Comparison of ENCODE assay signal across 10 cellular contexts in the genomic region with DNA sequence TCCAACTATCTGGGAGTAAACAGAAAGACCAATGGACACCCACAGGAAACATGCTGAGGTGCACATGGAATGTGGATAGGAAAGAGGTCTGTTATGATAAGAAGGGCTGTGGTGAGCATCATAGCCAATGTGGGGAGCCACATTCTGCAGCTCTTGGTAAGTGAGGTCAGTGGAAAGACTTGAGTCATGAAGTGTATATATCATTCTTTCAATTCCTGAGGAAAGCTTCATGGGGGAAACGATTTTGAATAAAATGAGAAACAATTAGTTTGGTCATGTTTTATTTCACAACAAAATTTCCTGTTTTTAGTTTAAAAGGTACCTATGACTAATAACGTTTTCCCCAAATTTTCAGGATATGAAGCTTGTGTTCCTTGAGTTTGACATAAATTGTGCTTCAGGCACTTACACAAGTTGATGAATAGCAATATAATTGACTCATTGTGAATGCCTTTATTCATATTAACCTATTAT. TPM values are rescaled to one million over a fixed set of nuclear protein-coding genes. Genes with fewer than 3 reads are reported as not detected.
DNase-seq lines count a peak whose midpoint lies in the region; ATAC-seq and TF ChIP-seq lines count a peak whose summit lies in the region.
"Had no signal": no experiment of that assay in that cellular context is flagged by ENCODE, and none has a peak within 500 bp of the region (broad histone marks: within the 10 kb centered on the region; RNA-seq: fewer than 3 reads in every experiment).

No MANE protein-coding gene starts in this region.

- intact Hi-C loops in left cardiac atrium (cut with DNase I): loop anchor here in 1 of 2 donors (2.0 to 5.0 kb wide), 2 partner anchors 261 to 473 kb away; no protein-coding TSS in a partner anchor

- DNase-seq in cardiac muscle cell (ENCODE audit: low read depth in 1 of 2, low spot score in 1 of 2) (peak in 1 of 2 donors; percentile 96), left cardiac atrium (no peak), SJSA1 (ENCODE audit: low read depth in 1 of 2, low spot score in 2 of 2) (peak; percentile 93 to 95), fibroblast of gingiva (ENCODE audit: low read depth) (peak; percentile 90), stromal cell of bone marrow (ENCODE audit: low read depth) (peak; percentile 73), ecto neural progenitor cell (ENCODE audit: low spot score) (no peak), DMS53 treated with DMSO at 0.1 percent for 48 hours (lab: John Stamatoyannopoulos, UW; ENCODE audit: unreplicated experiment) (no peak), NCI-H146 (lab: John Stamatoyannopoulos, UW) (no peak)

- H3K4me3 ChIP-seq in cardiac muscle cell (no peak overlapping the region), SJSA1 (no peak overlapping the region)

- H3K4me1 ChIP-seq in cardiac muscle cell (ENCODE audit: low read depth) (no peaks in the 10 kb centered on the region), SJSA1 (replicated peaks) (peaks cover 35% of the 10 kb centered on the region)

- H3K36me3 ChIP-seq in cardiac muscle cell: no peaks in the 10 kb centered on the region
- no peaks in the 10 kb centered on the region for H3K36me3 ChIP-seq in SJSA1
- H3K36me3 ChIP-seq: neutrophil had no signal

- no peak for ATAC-seq in left cardiac atrium

- H3K9me3 ChIP-seq in cardiac muscle cell (ENCODE audit: low read depth) (no peaks in the 10 kb centered on the region), SJSA1 (replicated peaks) (no peaks in the 10 kb centered on the region)
- H3K9me3 ChIP-seq: neutrophil had no signal

- peak; percentile 17 for TF ChIP-seq CTCF in cardiac muscle cell (IDR thresholded peaks at IDR 0.05; ENCODE audit: low read depth, low read length)

- no peak overlapping the region for H3K27ac ChIP-seq in cardiac muscle cell
- H3K27ac ChIP-seq in SJSA1: peak overlapping the region; percentile 83

- H3K27me3 ChIP-seq in cardiac muscle cell: no peaks in the 10 kb centered on the region
- H3K27me3 ChIP-seq in SJSA1 (replicated peaks): no peaks in the 10 kb centered on the region
- H3K27me3 ChIP-seq: neutrophil had no signal

RNA-seq across cellular contexts. Expression of a gene that starts 41.4 kb away (rescaled TPM):
- total RNA-seq in cardiac muscle cell (not detected in 2 replicates), left cardiac atrium (not detected)
- not detected in 2 replicates for polyA plus RNA-seq in cardiac muscle cell
- not detected in 2 replicates for total RNA-seq in SJSA1 (2014; rRNA removed; shearing (Covaris generic))
- polyA plus RNA-seq: CD14-positive monocyte had no signal

Comparison
In these comparisons a context has a peak if more than half of its experiments do, and no peak if none do; other contexts are left out.
1. DNase-seq: peak in SJSA1 (2 of 2), fibroblast of gingiva (single experiment) and stromal cell of bone marrow (single experiment); none in left cardiac atrium (single experiment), ecto neural progenitor cell (single experiment), DMS53 treated with DMSO at 0.1 percent for 48 hours (single experiment) and NCI-H146 (single experiment).